Comparison of ENCODE assay signal across 16 cellular contexts in genomic region chr3:36693670-36694069, GRCh38.
A peak's percentile ranks its signal among the peaks of the same experiment; 100 is the strongest.
DNase-seq lines count a peak whose midpoint lies in the region; ATAC-seq lines count a peak whose summit lies in the region.
"Had no signal": no experiment of that assay in that cellular context is flagged by ENCODE, and none has a peak within 500 bp of the region (broad histone marks: within the 10 kb centered on the region; RNA-seq: fewer than 3 reads in every experiment).

No MANE protein-coding gene starts in this region.

- H3K4me3 ChIP-seq in MG63, result no peak overlapping the region
- H3K4me3 ChIP-seq: left lung, upper lobe of left lung had no signal

- no peaks in the 10 kb centered on the region for H3K27me3 ChIP-seq in MG63
- H3K27me3 ChIP-seq: left lung, upper lobe of left lung had no signal

- peak; percentile 77 for ATAC-seq in GM18499 (IDR thresholded peaks at IDR 0.05; ENCODE audit: insufficient read depth, unreplicated experiment)
- ATAC-seq in GM19372 (IDR thresholded peaks at IDR 0.05; ENCODE audit: low read depth, unreplicated experiment), result peak; percentile 59
- ATAC-seq in HG02759 (IDR thresholded peaks at IDR 0.05; ENCODE audit: unreplicated experiment), result peak; percentile 78
- peak; percentile 82 for ATAC-seq in HG03439 (IDR thresholded peaks at IDR 0.05; ENCODE audit: unreplicated experiment)
- ATAC-seq: left lung had no signal

- H3K9me3 ChIP-seq in MG63, result no peaks in the 10 kb centered on the region
- H3K9me3 ChIP-seq: left lung had no signal

- no peaks in the 10 kb centered on the region for H3K36me3 ChIP-seq in MG63
- H3K36me3 ChIP-seq: left lung, upper lobe of left lung had no signal

- DNase-seq in GM03348 (ENCODE audit: low spot score), result no peak
- no peak for DNase-seq in substantia nigra (lab: John Stamatoyannopoulos, UW)
- DNase-seq in MG63, result no peak
- DNase-seq in HuH-7.5 (ENCODE audit: low spot score), result no peak
- DNase-seq: activated CD4-positive, alpha-beta T cell treated with anti-CD3 and anti-CD28 coated beads for 1 hour; activated T-cell treated with anti-CD3 and anti-CD28 coated beads, Interleukin-2, amount 50 U/mL, for 24 hours; amygdala; KBM-7; left lung; NCI-H524 treated with DMSO at 0.1 percent for 48 hours; upper lobe of left lung had no signal

- no peak overlapping the region for H3K27ac ChIP-seq in substantia nigra (ENCODE audit: low read depth, low read length, poor library complexity, severe bottlenecking)
- H3K27ac ChIP-seq: left lung, RWPE1, upper lobe of left lung had no signal
